In genomic region chr10:111973826-111974225, GRCh38 we compare ENCODE assay signal across 7 cellular contexts.
"Had no signal": no experiment of that assay in that cellular context is flagged by ENCODE, and none has a peak within 500 bp of the region (broad histone marks: within the 10 kb centered on the region; RNA-seq: fewer than 3 reads in every experiment).

No MANE protein-coding gene starts in this region.

- H3K27ac ChIP-seq: HL-60 had no signal

- ATAC-seq: GM23338, K562 had no signal

- H3K27ac Mint-ChIP-seq: GM23338 had no signal

- H3K4me3 Mint-ChIP-seq: GM23338, H9 had no signal

- DNase-seq: H9, HCEC 1CT, IMR-90, KG1 had no signal

- H3K4me1 Mint-ChIP-seq: GM23338, H9 had no signal

- H3K4me3 ChIP-seq: GM23338, K562 had no signal

- H3K9me3 Mint-ChIP-seq: GM23338, H9 had no signal
